In genomic region chr9:131800885-131801284, GRCh38 we compare ENCODE assay signal across 25 cellular contexts.
"Had no signal": no experiment of that assay in that cellular context is flagged by ENCODE, and none has a peak within 500 bp of the region (broad histone marks: within the 10 kb centered on the region; RNA-seq: fewer than 3 reads in every experiment).

No MANE protein-coding gene starts in this region.

- H3K4me1 ChIP-seq: colonic mucosa, Peyer's patch, SJSA1 had no signal

- DNase-seq: activated B cell treated with CpG ODN at 0.5 μM for 24 hours; activated CD4-positive, alpha-beta T cell treated with anti-CD3 and anti-CD28 coated beads for 1 hour; activated CD4-positive, alpha-beta T cell treated with anti-CD3 and anti-CD28 coated beads, Interleukin-2, amount 10 ng/mL, durations not matched to agents 24 days and 14 days; activated CD4-positive, alpha-beta T cell treated with anti-CD3 and anti-CD28 coated beads, Interleukin-2, amount 50 U/mL, for 48 hours; activated CD8-positive, alpha-beta memory T cell treated with anti-CD3 and anti-CD28 coated beads, Interleukin-2, amount 10 ng/mL, durations not matched to agents 7 days and 5 days; activated effector memory CD4-positive, alpha-beta T cell treated with Interleukin-2 at 50 U/mL for 16 hours; activated naive CD4-positive, alpha-beta T cell treated with Interleukin-2 at 50 U/mL for 16 hours; activated T-cell treated with anti-CD3 and anti-CD28 coated beads, Interleukin-2, amount 50 U/mL, for 24 hours; brain microvascular endothelial cell; colonic mucosa; dermis blood vessel endothelial cell; Karpas-422; NCI-H1105; NCI-H187 treated with DMSO at 0.1 percent for 48 hours; NCI-H2081 treated with DMSO at 0.1 percent for 48 hours; NCI-H345; NCI-H510A; NCI-H748 treated with DMSO at 0.1 percent for 48 hours; Peyer's patch; SHP77; T-helper 17 cell; T-helper 9 cell had no signal

- ATAC-seq: activated CD8-positive, alpha-beta memory T cell treated with anti-CD3 and anti-CD28 coated beads, Interleukin-2, amount 10 ng/mL, durations not matched to agents 7 days and 5 days; K562; T-helper 17 cell had no signal

- H3K27me3 ChIP-seq: cardiac muscle cell, colonic mucosa, Peyer's patch, SJSA1 had no signal

- H3K4me3 ChIP-seq: cardiac muscle cell, colonic mucosa, K562, Peyer's patch, SJSA1 had no signal

- H3K9me3 ChIP-seq: colonic mucosa, SJSA1 had no signal

- H3K36me3 ChIP-seq: brain microvascular endothelial cell, cardiac muscle cell, colonic mucosa, Peyer's patch, SJSA1 had no signal
